9 cellular contexts compared by ENCODE assay signal in genomic region chr21:36422279-36423098, GRCh38. TPM values are rescaled to one million over a fixed set of nuclear protein-coding genes. Genes with fewer than 3 reads are reported as not detected.
DNase-seq lines count a peak whose midpoint lies in the region; ATAC-seq and TF ChIP-seq lines count a peak whose summit lies in the region.
"Had no signal": no experiment of that assay in that cellular context is flagged by ENCODE, and none has a peak within 500 bp of the region (broad histone marks: within the 10 kb centered on the region; RNA-seq: fewer than 3 reads in every experiment).

No MANE protein-coding gene starts in this region.

- H3K4me3 ChIP-seq in WI38 (ENCODE audit: low read depth, low read length) (no peak overlapping the region), fibroblast of the aortic adventitia (ENCODE audit: low read depth, low read length) (no peak overlapping the region)

- intact Hi-C loops in posterior vena cava (cut with DNase I), result loop anchor here in 1 of 2 donors (10.0 kb wide), 1 partner anchor 502 kb away; no protein-coding TSS in a partner anchor

- TF ChIP-seq CTCF in WI38 (IDR thresholded peaks at IDR 0.05; ENCODE audit: low read depth, low read length), result peak; percentile 83
- peak; percentile 86 for TF ChIP-seq CTCF in fibroblast of the aortic adventitia (IDR thresholded peaks at IDR 0.05; ENCODE audit: insufficient read depth, low read length)

- DNase-seq in activated gamma-delta T cell treated with Interleukin-2 at 50 U/mL for 16 hours (peak; percentile 8), activated gamma-delta T cell (lab: John Stamatoyannopoulos, UW) (no peak), M059J (ENCODE audit: low read depth) (peak; percentile 73), fibroblast of the aortic adventitia (ENCODE audit: low read depth) (peak; percentile 78), posterior vena cava (ENCODE audit: low spot score) (peak; percentile 79), cerebellum (ENCODE audit: low spot score) (no peak)

- no peak for ATAC-seq in HG03432 (IDR thresholded peaks at IDR 0.05; ENCODE audit: unreplicated experiment)

RNA-seq across cellular contexts. Expression of gene CHAF1B, which starts 37.3 kb away (rescaled TPM):
- 14.4 and 21.4 TPM in 2 replicates for total RNA-seq in M059J (2014; rRNA removed; shearing (Covaris generic))
- total RNA-seq in fibroblast of the aortic adventitia (ENCODE audit: low replicate concordance) (0.49 and 7.8 TPM in 2 replicates), posterior vena cava (1 to 10 TPM; 1.2 to 1.9 TPM), cerebellum (2.5 TPM)

RNA-seq across cellular contexts. Expression of gene CLDN14, which starts 57.4 kb away (rescaled TPM):
- total RNA-seq in M059J (2014; rRNA removed; shearing (Covaris generic)), result not detected in 2 replicates
- total RNA-seq in fibroblast of the aortic adventitia (ENCODE audit: low replicate concordance) (0.27 and 0.57 TPM in 2 replicates), posterior vena cava (under 1 TPM in 1 of 2 donors, not detected in 1; 0.14 TPM), cerebellum (not detected)
- total RNA-seq: subcutaneous adipose tissue had no signal

Comparison
In these comparisons a context has a peak if more than half of its experiments do, and no peak if none do; other contexts are left out.
1. DNase-seq: peak in activated gamma-delta T cell treated with Interleukin-2 at 50 U/mL for 16 hours (single experiment), M059J (single experiment), fibroblast of the aortic adventitia (single experiment) and posterior vena cava (single experiment); none in activated gamma-delta T cell (single experiment) and cerebellum (single experiment).